Comparison of ENCODE assay signal across 8 cellular contexts in the genomic region with DNA sequence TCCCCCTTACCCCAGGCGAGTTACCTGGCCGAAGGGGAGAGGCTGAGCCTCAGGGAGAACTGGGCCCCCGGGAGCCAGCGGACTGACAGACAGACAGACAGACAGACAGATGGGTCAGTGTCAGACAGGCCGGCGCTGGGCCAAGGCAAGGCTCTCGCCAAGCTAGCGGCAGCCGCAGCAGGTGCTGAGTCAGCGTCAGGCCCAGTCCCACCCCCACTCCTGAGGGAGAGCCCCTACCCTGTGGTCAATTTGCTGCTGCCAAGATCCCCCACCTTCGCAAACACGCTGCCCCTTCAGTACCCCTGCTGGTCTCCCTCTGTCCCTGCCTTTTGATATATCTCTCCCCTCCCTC. TPM values are rescaled to one million over a fixed set of nuclear protein-coding genes. Genes with fewer than 3 reads are reported as not detected.
DNase-seq lines count a peak whose midpoint lies in the region; FAIRE-seq and TF ChIP-seq lines count a peak whose summit lies in the region.

No MANE protein-coding gene starts in this region.

- H3K27ac ChIP-seq in coronary artery (peak overlapping the region in 1 of 2 donors; percentile 0), neural cell (ENCODE audit: low read length) (peak overlapping the region; percentile 99), small intestine (ENCODE audit: low read depth in 1 of 2, low read length in 1 of 2) (no peak overlapping the region)

- no peaks in the 10 kb centered on the region for H3K9me3 ChIP-seq in neural cell (ENCODE audit: low read length)
- H3K9me3 ChIP-seq in small intestine (ENCODE audit: control insufficient read depth, low read depth) = no peaks in the 10 kb centered on the region

- peak overlapping the region; percentile 79 for H3K4me2 ChIP-seq in neural cell (ENCODE audit: low read length)

- peak overlapping the region; percentile 47 for H2AFZ ChIP-seq in neural cell (ENCODE audit: low read depth, low read length)

- POLR2A ChIA-PET in GM10248 (lab: Yijun Ruan, JAX) = interaction anchor here (0.6 to 2.1 kb wide), 5 partner anchors 8 to 45 kb away, joined by 3 to 12 read pairs (median 5); a partner anchor contains a TSS

- no peak for FAIRE-seq in small intestine (lab: Jason Lieb, UNC)

- TF ChIP-seq CTCF in GM10248 (IDR thresholded peaks at IDR 0.05; ENCODE audit: control extremely low read depth, extremely low read depth, low read depth, missing control alignments) (no peak), coronary artery (IDR thresholded peaks at IDR 0.05) (no peak), neural cell (IDR thresholded peaks at IDR 0.05; ENCODE audit: poor library complexity, severe bottlenecking) (peak; percentile 42)

- peaks cover 4% of the 10 kb centered on the region for H3F3A ChIP-seq in neural cell (ENCODE audit: insufficient read depth, low read length, poor library complexity, severe bottlenecking)

- H3K4me3 ChIP-seq in coronary artery = peak overlapping the region; percentile 61
- peak overlapping the region; percentile 85 for H3K4me3 ChIP-seq in neural cell (ENCODE audit: low read length)
- H3K4me3 ChIP-seq in small intestine (ENCODE audit: low read depth in 1 of 2, low read length in 2 of 2) = no peak overlapping the region

- CTCF ChIA-PET in GM10248 (lab: Yijun Ruan, JAX) = interaction anchor here (0.9 to 4.5 kb wide), 10 partner anchors 11 to 120 kb away, joined by 3 to 20 read pairs (median 5); a partner anchor contains a TSS

- DNase-seq in GM10248 (ENCODE audit: extremely low spot score) (peak; percentile 78), NCI-H82 (lab: John Stamatoyannopoulos, UW) (peak; percentile 89), coronary artery (ENCODE audit: low spot score) (no peak), small intestine (no peak), KG1 (lab: John Stamatoyannopoulos, UW) (no peak), mesenteric fat pad (ENCODE audit: low spot score) (no peak), GM19238 (ENCODE audit: insufficient read length, low spot score) (no peak)

- H3K79me2 ChIP-seq in neural cell (replicated peaks; ENCODE audit: insufficient read depth, low read length) = no peaks in the 10 kb centered on the region

- H4K20me1 ChIP-seq in neural cell (ENCODE audit: insufficient read depth) = no peaks in the 10 kb centered on the region

- H3K36me3 ChIP-seq in neural cell (ENCODE audit: insufficient read depth, low read length) (no peaks in the 10 kb centered on the region), small intestine (ENCODE audit: control insufficient read depth in 2 of 2, insufficient read depth in 2 of 2, low read length in 2 of 2) (no peaks in the 10 kb centered on the region)

- WGBS in small intestine, 3 donors = 6 to 21% (median 11%) methylated on average over 7 to 12 of the region's 12 CpGs

- no peaks in the 10 kb centered on the region for H3K9me2 ChIP-seq in neural cell (ENCODE audit: insufficient read depth, low read length)

- H3K4me1 ChIP-seq in small intestine (ENCODE audit: control insufficient read depth in 2 of 2, insufficient read depth in 1 of 2, low read depth in 1 of 2, low read length in 1 of 2) = peaks cover 0 to 4% of the 10 kb centered on the region in 2 donors

- no peak for TF ChIP-seq RAD21 in neural cell (conservative IDR thresholded peaks at IDR 0.05)

- H3K27me3 ChIP-seq in neural cell (ENCODE audit: insufficient read depth, low read depth, low read length) (peaks cover 40% of the 10 kb centered on the region), small intestine (ENCODE audit: control insufficient read depth in 2 of 2, insufficient read depth in 2 of 2, low read length in 2 of 2) (peaks cover 3 to 10% of the 10 kb centered on the region in 2 donors)

- H3K9ac ChIP-seq in neural cell (ENCODE audit: low read length) = peak overlapping the region; percentile 97

- TF ChIP-seq EP300 in neural cell (conservative IDR thresholded peaks at IDR 0.05; ENCODE audit: poor library complexity, severe bottlenecking) = peak; percentile 26

TF ChIP-seq in neural cell, 6 proteins besides CTCF, POLR2A, EP300 and RAD21:
- TF ChIP-seq MXI1 (conservative IDR thresholded peaks at IDR 0.05; ENCODE audit: poor library complexity, severe bottlenecking) (no peak), SMC3 (conservative IDR thresholded peaks at IDR 0.05; ENCODE audit: poor library complexity) (no peak), POLR2AphosphoS5 (IDR thresholded peaks at IDR 0.05) (no peak), EZH2 (IDR thresholded peaks at IDR 0.05; ENCODE audit: borderline replicate concordance, insufficient read depth, low read length, poor library complexity, severe bottlenecking) (no peak), TAF1 (IDR thresholded peaks at IDR 0.05; ENCODE audit: low read depth) (no peak)
- TF ChIP-seq, protein P1, sequence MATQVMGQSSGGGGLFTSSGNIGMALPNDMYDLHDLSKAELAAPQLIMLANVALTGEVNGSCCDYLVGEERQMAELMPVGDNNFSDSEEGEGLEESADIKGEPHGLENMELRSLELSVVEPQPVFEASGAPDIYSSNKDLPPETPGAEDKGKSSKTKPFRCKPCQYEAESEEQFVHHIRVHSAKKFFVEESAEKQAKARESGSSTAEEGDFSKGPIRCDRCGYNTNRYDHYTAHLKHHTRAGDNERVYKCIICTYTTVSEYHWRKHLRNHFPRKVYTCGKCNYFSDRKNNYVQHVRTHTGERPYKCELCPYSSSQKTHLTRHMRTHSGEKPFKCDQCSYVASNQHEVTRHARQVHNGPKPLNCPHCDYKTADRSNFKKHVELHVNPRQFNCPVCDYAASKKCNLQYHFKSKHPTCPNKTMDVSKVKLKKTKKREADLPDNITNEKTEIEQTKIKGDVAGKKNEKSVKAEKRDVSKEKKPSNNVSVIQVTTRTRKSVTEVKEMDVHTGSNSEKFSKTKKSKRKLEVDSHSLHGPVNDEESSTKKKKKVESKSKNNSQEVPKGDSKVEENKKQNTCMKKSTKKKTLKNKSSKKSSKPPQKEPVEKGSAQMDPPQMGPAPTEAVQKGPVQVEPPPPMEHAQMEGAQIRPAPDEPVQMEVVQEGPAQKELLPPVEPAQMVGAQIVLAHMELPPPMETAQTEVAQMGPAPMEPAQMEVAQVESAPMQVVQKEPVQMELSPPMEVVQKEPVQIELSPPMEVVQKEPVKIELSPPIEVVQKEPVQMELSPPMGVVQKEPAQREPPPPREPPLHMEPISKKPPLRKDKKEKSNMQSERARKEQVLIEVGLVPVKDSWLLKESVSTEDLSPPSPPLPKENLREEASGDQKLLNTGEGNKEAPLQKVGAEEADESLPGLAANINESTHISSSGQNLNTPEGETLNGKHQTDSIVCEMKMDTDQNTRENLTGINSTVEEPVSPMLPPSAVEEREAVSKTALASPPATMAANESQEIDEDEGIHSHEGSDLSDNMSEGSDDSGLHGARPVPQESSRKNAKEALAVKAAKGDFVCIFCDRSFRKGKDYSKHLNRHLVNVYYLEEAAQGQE (IDR thresholded peaks at IDR 0.05; ENCODE audit: borderline replicate concordance) = no peak

RNA-seq across cellular contexts. Expression of a gene that starts 1.5 kb away (rescaled TPM):
- 15.8 and 16.4 TPM in 2 replicates for polyA plus RNA-seq in neural cell
- 16.1 and 16.8 TPM in 2 replicates for polyA minus RNA-seq in neural cell
- polyA plus RNA-seq in small intestine = under 1 TPM in 1 of 3 donors, not detected in 2; 0.61 TPM
- 2.4 TPM for total RNA-seq in mesenteric fat pad

RNA-seq across cellular contexts. Expression of a gene that starts 4.1 kb away (rescaled TPM):
- polyA plus RNA-seq in neural cell (17.9 and 18.2 TPM in 2 replicates), small intestine (10 to 100 TPM in 2 of 3 donors, 1 to 10 TPM in 1; 8.4 to 11.9 (median 10.5) TPM)
- 8.8 and 10.3 TPM in 2 replicates for polyA minus RNA-seq in neural cell
- 6.8 TPM for total RNA-seq in mesenteric fat pad

RNA-seq across cellular contexts. Expression of a gene that starts 5.6 kb away (rescaled TPM):
- 0.14 TPM in 1 of 2 replicates, not detected in the other for polyA plus RNA-seq in neural cell
- polyA minus RNA-seq in neural cell = 0.24 TPM in 1 of 2 replicates, not detected in the other
- polyA plus RNA-seq in small intestine = 10 to 100 TPM in 2 of 3 donors, 1 to 10 TPM in 1; 9.3 to 14.9 (median 10.7) TPM
- total RNA-seq in mesenteric fat pad = 3.2 TPM

RNA-seq across cellular contexts. Expression of a gene that starts 12.1 kb away (rescaled TPM):
- polyA plus RNA-seq in neural cell = not detected in 2 replicates
- not detected in 2 replicates for polyA minus RNA-seq in neural cell
- not detected for polyA plus RNA-seq in small intestine
- not detected for total RNA-seq in mesenteric fat pad

RNA-seq across cellular contexts. Expression of a gene that starts 15.4 kb away (rescaled TPM):
- polyA plus RNA-seq in neural cell = not detected in 2 replicates
- polyA minus RNA-seq in neural cell = not detected in 2 replicates
- not detected for polyA plus RNA-seq in small intestine
- not detected for total RNA-seq in mesenteric fat pad

Comparison
In these comparisons a context has a peak if more than half of its experiments do, and no peak if none do; other contexts are left out.
1. DNase-seq: peak in GM10248 (single experiment) and NCI-H82 (single experiment); none in coronary artery (single experiment), small intestine (single experiment), KG1 (single experiment), mesenteric fat pad (single experiment) and GM19238 (single experiment).
2. H3K4me3 ChIP-seq: peak in coronary artery (single experiment) and neural cell (single experiment); none in small intestine (0 of 2).
3. RNA of a gene that starts 1.5 kb away (polyA plus RNA-seq): 15.8 to 16.4 TPM in neural cell; 0.61 TPM in small intestine; every median in the first group is over 10 times any median in the second.